ENCODE assay signal across 9 cellular contexts in the genomic region with DNA sequence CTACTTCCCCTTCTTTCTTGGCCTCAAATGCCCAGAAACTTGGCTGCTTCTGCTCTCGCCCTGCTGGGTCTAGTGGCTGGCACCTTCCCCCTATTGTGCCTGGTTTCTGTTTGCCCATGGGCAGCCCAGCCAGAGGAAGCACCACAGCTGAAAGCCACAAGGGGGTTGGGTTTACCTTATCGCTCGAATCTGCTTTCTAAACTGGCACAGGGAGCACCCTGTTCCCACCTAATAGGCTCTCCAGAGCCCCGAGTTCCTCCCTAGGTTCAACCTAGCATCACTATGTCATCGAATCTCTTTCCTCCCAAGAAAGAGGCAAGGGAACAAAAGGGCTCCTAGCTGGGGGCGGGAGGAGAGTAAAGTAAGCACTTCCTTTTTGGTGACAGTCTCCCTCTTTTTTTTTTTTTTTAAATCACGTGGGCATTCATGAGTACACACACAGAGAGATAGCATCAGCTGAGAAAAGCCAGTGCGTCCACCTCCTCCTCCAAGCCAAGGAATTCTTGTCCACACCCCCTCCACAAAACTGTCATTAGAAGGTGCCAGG.
DNase-seq lines count a peak whose midpoint lies in the region; ATAC-seq, FAIRE-seq and TF ChIP-seq lines count a peak whose summit lies in the region.
"Had no signal": no experiment of that assay in that cellular context is flagged by ENCODE, and none has a peak within 500 bp of the region (broad histone marks: within the 10 kb centered on the region; RNA-seq: fewer than 3 reads in every experiment).

No MANE protein-coding gene starts in this region.

- POLR2A ChIA-PET in CD4-positive, alpha-beta memory T cell (lab: Charles Lee; ENCODE audit: partially characterized antibody): no interaction called here

- ATAC-seq in GM18870 (IDR thresholded peaks at IDR 0.05; ENCODE audit: unreplicated experiment): no peak

- no peaks in the 10 kb centered on the region for H3K36me3 ChIP-seq in CD4-positive, alpha-beta memory T cell (ENCODE audit: insufficient read depth, low read length)
- no peaks in the 10 kb centered on the region for H3K36me3 ChIP-seq in prostate gland

- H3K27me3 Mint-ChIP-seq in CD4-positive, alpha-beta memory T cell: peaks cover 10 to 12% of the 10 kb centered on the region in 2 donors

- peak overlapping the region; percentile 20 to 73 for H3K4me3 ChIP-seq in CD4-positive, alpha-beta memory T cell (ENCODE audit: low read length in 2 of 2)
- peak overlapping the region; percentile 6 to 8 for H3K4me3 ChIP-seq in prostate gland

- DNase-seq in CD4-positive, alpha-beta memory T cell: peak; percentile 50 to 62 (median 56)
- DNase-seq in NCI-H1092 treated with DMSO at 0.1 percent for 48 hours (lab: John Stamatoyannopoulos, UW): peak; percentile 75
- DNase-seq in activated CD8-positive, alpha-beta memory T cell treated with anti-CD3 and anti-CD28 coated beads, Interleukin-2, amount 50 U/mL, for 1 hour (ENCODE audit: extremely low read depth): peak; percentile 7
- DNase-seq in glomerular visceral epithelial cell (ENCODE audit: extremely low spot score): peak; percentile 29
- DNase-seq in prostate gland (ENCODE audit: low spot score): peak; percentile 86
- DNase-seq in NK-92 (lab: John Stamatoyannopoulos, UW; ENCODE audit: unreplicated experiment): no peak
- DNase-seq in frontal cortex (ENCODE audit: low spot score in 2 of 2): no peak

- H3K4me1 Mint-ChIP-seq in CD4-positive, alpha-beta memory T cell: peaks cover 15 to 30% (median 26%) of the 10 kb centered on the region in 4 donors

- H3K4me1 ChIP-seq in CD4-positive, alpha-beta memory T cell (ENCODE audit: insufficient read depth, low read length): peaks cover 19% of the 10 kb centered on the region
- peaks cover 30% of the 10 kb centered on the region for H3K4me1 ChIP-seq in prostate gland (replicated peaks)

- H3K4me3 Mint-ChIP-seq in CD4-positive, alpha-beta memory T cell: peak overlapping the region; percentile 84 to 93 (median 88)

- TF ChIP-seq CTCF in prostate gland (IDR thresholded peaks at IDR 0.05): peak in 2 of 4 experiments; percentile 43 to 63

- CTCF ChIA-PET in CD4-positive, alpha-beta memory T cell (lab: Charles Lee; ENCODE audit: partially characterized antibody): interaction anchor here (1.0 kb wide), 2 partner anchors 76 to 112 kb away, joined by 3 to 4 read pairs; no protein-coding TSS in a partner anchor

- 5% methylated on average over 8 of the region's 8 CpGs for WGBS in prostate gland

- TF ChIP-seq POLR2A in prostate gland (IDR thresholded peaks at IDR 0.05): peak; percentile 15

- peak overlapping the region; percentile 4 for H3K27ac ChIP-seq in CD4-positive, alpha-beta memory T cell (ENCODE audit: low read depth, low read length)
- peak overlapping the region; percentile 80 to 83 for H3K27ac ChIP-seq in prostate gland

- intact Hi-C loops in CD4-positive, alpha-beta memory T cell (cut with micrococcal nuclease): no loop called here
- intact Hi-C loops in prostate gland (cut with DNase I): no loop called here

- H3K27me3 ChIP-seq in CD4-positive, alpha-beta memory T cell (ENCODE audit: insufficient read depth, low read length): no peaks in the 10 kb centered on the region
- no peaks in the 10 kb centered on the region for H3K27me3 ChIP-seq in prostate gland (replicated peaks; ENCODE audit: insufficient read depth)

- H3K27ac Mint-ChIP-seq in CD4-positive, alpha-beta memory T cell: peak overlapping the region; percentile 56 to 95 (median 89)

- no peaks in the 10 kb centered on the region for H3K36me3 Mint-ChIP-seq in CD4-positive, alpha-beta memory T cell

- peaks cover 0 to 2% (median 0%) of the 10 kb centered on the region in 8 donors for H3K9me3 Mint-ChIP-seq in CD4-positive, alpha-beta memory T cell

- no peaks in the 10 kb centered on the region for H3K9me3 ChIP-seq in CD4-positive, alpha-beta memory T cell (ENCODE audit: control insufficient read depth in 1 of 2, low read length in 2 of 2)
- H3K9me3 ChIP-seq in prostate gland: no peaks in the 10 kb centered on the region

- FAIRE-seq in frontal cortex (lab: Jason Lieb, UNC): no peak
- FAIRE-seq: bronchial epithelial cell had no signal

Comparison
In these comparisons a context has a peak if more than half of its experiments do, and no peak if none do; other contexts are left out.
1. DNase-seq: peak in CD4-positive, alpha-beta memory T cell (5 of 5), NCI-H1092 treated with DMSO at 0.1 percent for 48 hours (single experiment), activated CD8-positive, alpha-beta memory T cell treated with anti-CD3 and anti-CD28 coated beads, Interleukin-2, amount 50 U/mL, for 1 hour (single experiment), glomerular visceral epithelial cell (single experiment) and prostate gland (single experiment); none in NK-92 (single experiment) and frontal cortex (0 of 2).